Comparison of ENCODE assay signal across 13 cellular contexts in genomic region chr16:53043986-53044571, GRCh38. TPM values are rescaled to one million over a fixed set of nuclear protein-coding genes. Genes with fewer than 3 reads are reported as not detected.
A peak's percentile ranks its signal among the peaks of the same experiment; 100 is the strongest.
DNase-seq lines count a peak whose midpoint lies in the region; ATAC-seq and TF ChIP-seq lines count a peak whose summit lies in the region.
"Had no signal": no experiment of that assay in that cellular context is flagged by ENCODE, and none has a peak within 500 bp of the region (broad histone marks: within the 10 kb centered on the region; RNA-seq: fewer than 3 reads in every experiment).

No MANE protein-coding gene starts in this region.

- WGBS in sigmoid colon, 2 donors: 24 to 57% methylated on average over 11 of the region's 11 CpGs

- H3K9ac ChIP-seq in iPS-20b (ENCODE audit: low read depth, low read length): peak overlapping the region; percentile 84

- DNase-seq in HT1080 (ENCODE audit: low read depth): peak; percentile 23
- no peak for DNase-seq in caudate nucleus (lab: John Stamatoyannopoulos, UW)
- DNase-seq in sigmoid colon: no peak
- no peak for DNase-seq in NCI-H128 (lab: John Stamatoyannopoulos, UW; ENCODE audit: unreplicated experiment)
- DNase-seq in natural killer cell treated with Interleukin-12 subunit alpha and Interleukin-12 subunit beta and Interleukin-15 and Interleukin-18, amount 100 ng/mL, for 72 hours (ENCODE audit: low spot score): no peak
- DNase-seq in T-cell: no peak
- DNase-seq: erythroblast; NCI-H2081; stimulated activated naive CD4-positive, alpha-beta T cell; T-helper 1 cell had no signal

- H3K4me3 ChIP-seq in iPS-20b (ENCODE audit: low read length) (peak overlapping the region; percentile 85), sigmoid colon (peak overlapping the region in 1 of 4 donors; percentile 5)

- peak overlapping the region; percentile 41 for H3K27ac ChIP-seq in caudate nucleus (ENCODE audit: low read depth, low read length)
- H3K27ac ChIP-seq in iPS-20b (ENCODE audit: low read length): peak overlapping the region; percentile 89
- peak overlapping the region in 3 of 4 donors; percentile 16 to 53 (median 22) for H3K27ac ChIP-seq in sigmoid colon

- CTCF ChIA-PET in T-cell (lab: Charles Lee): no interaction called here

- no peak for TF ChIP-seq CTCF in sigmoid colon (IDR thresholded peaks at IDR 0.05)

- H3K4me1 Mint-ChIP-seq in natural killer cell treated with Interleukin-12 subunit alpha and Interleukin-12 subunit beta and Interleukin-15 and Interleukin-18, amount 100 ng/mL, for 72 hours (ENCODE audit: low read depth in 2 of 2): no peaks in the 10 kb centered on the region
- H3K4me1 Mint-ChIP-seq in T-cell: peaks cover 0 to 1% (median 0%) of the 10 kb centered on the region in 3 donors
- H3K4me1 Mint-ChIP-seq: activated T-helper 17 cell treated with anti-CD3 and anti-CD28 coated beads, Interleukin-2, amount 50 U/mL, for 72 hours had no signal

- no peaks in the 10 kb centered on the region for H3K36me3 Mint-ChIP-seq in natural killer cell treated with Interleukin-12 subunit alpha and Interleukin-12 subunit beta and Interleukin-15 and Interleukin-18, amount 100 ng/mL, for 72 hours
- no peaks in the 10 kb centered on the region for H3K36me3 Mint-ChIP-seq in T-cell

- no peaks in the 10 kb centered on the region for H3K27me3 ChIP-seq in iPS-20b (ENCODE audit: insufficient read depth, low read length)
- peaks cover 0 to 12% (median 0%) of the 10 kb centered on the region in 3 donors for H3K27me3 ChIP-seq in sigmoid colon

- H3K9me3 ChIP-seq in iPS-20b (ENCODE audit: insufficient read depth, low read depth, low read length) (peaks cover 8% of the 10 kb centered on the region; the same call in 1 of the 2 replicates), sigmoid colon (no peaks in the 10 kb centered on the region)

- POLR2A ChIA-PET in T-cell (lab: Charles Lee): no interaction called here

- ATAC-seq in GM19455 (IDR thresholded peaks at IDR 0.05; ENCODE audit: unreplicated experiment): no peak
- no peak for ATAC-seq in natural killer cell treated with Interleukin-12 subunit alpha and Interleukin-12 subunit beta and Interleukin-15 and Interleukin-18, amount 100 ng/mL, for 72 hours
- ATAC-seq in T-cell (replicated peaks in 1 of 4): no peak
- ATAC-seq: activated T-helper 17 cell treated with anti-CD3 and anti-CD28 coated beads, Interleukin-2, amount 50 U/mL, for 72 hours had no signal

- no peaks in the 10 kb centered on the region for H3K9me3 Mint-ChIP-seq in natural killer cell treated with Interleukin-12 subunit alpha and Interleukin-12 subunit beta and Interleukin-15 and Interleukin-18, amount 100 ng/mL, for 72 hours
- H3K9me3 Mint-ChIP-seq in T-cell: no peaks in the 10 kb centered on the region
- H3K9me3 Mint-ChIP-seq: activated T-helper 17 cell treated with anti-CD3 and anti-CD28 coated beads, Interleukin-2, amount 50 U/mL, for 72 hours had no signal

- peaks cover 15 to 30% of the 10 kb centered on the region in 2 donors for H3K27me3 Mint-ChIP-seq in natural killer cell treated with Interleukin-12 subunit alpha and Interleukin-12 subunit beta and Interleukin-15 and Interleukin-18, amount 100 ng/mL, for 72 hours
- peaks cover 0 to 29% of the 10 kb centered on the region in 2 donors for H3K27me3 Mint-ChIP-seq in T-cell

- no peak for TF ChIP-seq POLR2A in sigmoid colon (IDR thresholded peaks at IDR 0.05)

- no peak for TF ChIP-seq EP300 in sigmoid colon (IDR thresholded peaks at IDR 0.05)

- no peak overlapping the region for H3K27ac Mint-ChIP-seq in natural killer cell treated with Interleukin-12 subunit alpha and Interleukin-12 subunit beta and Interleukin-15 and Interleukin-18, amount 100 ng/mL, for 72 hours
- H3K27ac Mint-ChIP-seq in T-cell: no peak overlapping the region
- H3K27ac Mint-ChIP-seq: activated T-helper 17 cell treated with anti-CD3 and anti-CD28 coated beads, Interleukin-2, amount 50 U/mL, for 72 hours had no signal

- H3K4me1 ChIP-seq in iPS-20b (ENCODE audit: insufficient read depth, low read length): peaks cover 35% of the 10 kb centered on the region
- peaks cover 0 to 12% (median 0%) of the 10 kb centered on the region in 4 donors for H3K4me1 ChIP-seq in sigmoid colon

- intact Hi-C loops in sigmoid colon (cut with DNase I): no loop called here

- no peak overlapping the region for H3K4me3 Mint-ChIP-seq in natural killer cell treated with Interleukin-12 subunit alpha and Interleukin-12 subunit beta and Interleukin-15 and Interleukin-18, amount 100 ng/mL, for 72 hours
- no peak overlapping the region for H3K4me3 Mint-ChIP-seq in T-cell
- H3K4me3 Mint-ChIP-seq: activated T-helper 17 cell treated with anti-CD3 and anti-CD28 coated beads, Interleukin-2, amount 50 U/mL, for 72 hours had no signal

- no peaks in the 10 kb centered on the region for H3K36me3 ChIP-seq in iPS-20b (ENCODE audit: insufficient read depth, low read depth, low read length)
- H3K36me3 ChIP-seq in sigmoid colon: no peaks in the 10 kb centered on the region

RNA-seq across cellular contexts. Expression of gene CHD9NB, which starts 8.6 kb away (rescaled TPM):
- total RNA-seq in HT1080 (2014; rRNA removed; shearing (Covaris generic)): 3.7 and 4.2 TPM in 2 replicates
- 3.1 and 3.3 TPM in 2 replicates for polyA plus RNA-seq in HT1080 (2015; cell fraction: cytosol; rRNA removed)
- polyA plus RNA-seq in HT1080 (2015; cell fraction: nucleus; rRNA removed): 4.0 and 4.5 TPM in 2 replicates
- total RNA-seq in sigmoid colon (under 1 TPM in 2 of 4 donors, not detected in 2; 0.55 to 0.71 TPM), T-cell (not detected)
- 1 to 10 TPM; 4.6 to 9.5 (median 6.6) TPM for polyA plus RNA-seq in sigmoid colon
- under 1 TPM in 1 of 2 donors, not detected in 1; 0.17 TPM for total RNA-seq in natural killer cell treated with Interleukin-12 subunit alpha and Interleukin-12 subunit beta and Interleukin-15 and Interleukin-18, amount 100 ng/mL, for 72 hours

RNA-seq across cellular contexts. Expression of gene CHD9, which starts 10.7 kb away (rescaled TPM):
- total RNA-seq in HT1080 (2014; rRNA removed; shearing (Covaris generic)): 14.6 and 20.5 TPM in 2 replicates
- polyA plus RNA-seq in HT1080 (2015; cell fraction: cytosol; rRNA removed): 12.4 and 12.8 TPM in 2 replicates
- polyA plus RNA-seq in HT1080 (2015; cell fraction: nucleus; rRNA removed): 37.2 and 40.9 TPM in 2 replicates
- 10 to 100 TPM; 55.5 to 88.5 (median 85.5) TPM for total RNA-seq in sigmoid colon
- polyA plus RNA-seq in sigmoid colon: 10 to 100 TPM; 13.8 to 20.1 (median 15.2) TPM
- 10 to 100 TPM; 29.2 to 38.1 TPM for total RNA-seq in natural killer cell treated with Interleukin-12 subunit alpha and Interleukin-12 subunit beta and Interleukin-15 and Interleukin-18, amount 100 ng/mL, for 72 hours
- total RNA-seq in T-cell: 10 to 100 TPM; 33.0 to 39.3 (median 33.8) TPM

Comparison
In these comparisons a context has a peak if more than half of its experiments do, and no peak if none do; other contexts are left out.
1. H3K27ac ChIP-seq: peak in every context shown above with its lines; median percentile 89 in iPS-20b; 41 in caudate nucleus; 22 in sigmoid colon.